8 cellular contexts compared by ENCODE assay signal in genomic region chr11:67806728-67807127, GRCh38.
A peak's percentile ranks its signal among the peaks of the same experiment; 100 is the strongest.
DNase-seq lines count a peak whose midpoint lies in the region; ATAC-seq and TF ChIP-seq lines count a peak whose summit lies in the region.
"Not testable (repeated sequence)": the region's sequence is repeated elsewhere in the genome, so short reads cannot be mapped to it uniquely, and the experiment has no call there.

No MANE protein-coding gene starts in this region.

- H4K20me1 ChIP-seq in BLaER1; HCT116 (ENCODE audit: insufficient read depth): not testable (repeated sequence)

- not testable (repeated sequence) for H3K27me3 Mint-ChIP-seq in activated B cell treated with CpG ODN at 0.5 μM for 24 hours, naive B cell
- peaks cover 12% of the 10 kb centered on the region for H3K27me3 Mint-ChIP-seq in glutamatergic neuron (ENCODE audit: unreplicated experiment)
- peaks cover 3 to 10% of the 10 kb centered on the region in 2 donors for H3K27me3 Mint-ChIP-seq in stimulated activated naive B cell treated with anti-CD40 and anti-IgM and Interleukin-4, amounts not matched to agents 10 μg/mL and 1 μg/mL and 100 μg/mL, for 72 hours

- H3K4me2 ChIP-seq in BLaER1 (peak overlapping the region; percentile 83), HCT116 (ENCODE audit: low read length) (peak overlapping the region; percentile 66)

- TF ChIP-seq RAD21 in HCT116 (IDR thresholded peaks at IDR 0.05; ENCODE audit: low read depth): not testable (repeated sequence)

- H3K4me1 Mint-ChIP-seq in activated B cell treated with CpG ODN at 0.5 μM for 24 hours (peaks cover 12% of the 10 kb centered on the region), glutamatergic neuron (ENCODE audit: low read depth, unreplicated experiment) (peaks cover 16% of the 10 kb centered on the region), naive B cell (peaks cover 6 to 18% (median 7%) of the 10 kb centered on the region in 3 donors)
- peaks cover 14 to 19% of the 10 kb centered on the region in 2 donors for H3K4me1 Mint-ChIP-seq in stimulated activated naive B cell treated with anti-CD40 and anti-IgM and Interleukin-4, amounts not matched to agents 10 μg/mL and 1 μg/mL and 100 μg/mL, for 72 hours

- H3K4me3 Mint-ChIP-seq in activated B cell treated with CpG ODN at 0.5 μM for 24 hours: peak overlapping the region; percentile 94
- peak overlapping the region; percentile 80 for H3K4me3 Mint-ChIP-seq in glutamatergic neuron (ENCODE audit: unreplicated experiment)
- peak overlapping the region in 5 of 8 donors; percentile 35 to 99 (median 95) for H3K4me3 Mint-ChIP-seq in naive B cell
- peak overlapping the region; percentile 90 to 91 for H3K4me3 Mint-ChIP-seq in stimulated activated naive B cell treated with anti-CD40 and anti-IgM and Interleukin-4, amounts not matched to agents 10 μg/mL and 1 μg/mL and 100 μg/mL, for 72 hours

- DNase-seq in HCT116 (ENCODE audit: low read depth, low spot score); activated B cell treated with CpG ODN at 0.5 μM for 24 hours; ascending aorta (ENCODE audit: low spot score in 2 of 2); glutamatergic neuron; naive B cell; stimulated activated naive B cell treated with anti-CD40 and anti-IgM and Interleukin-4, amounts not matched to agents 10 μg/mL and 1 μg/mL and 100 μg/mL, for 72 hours: not testable (repeated sequence)
- peak; percentile 79 for DNase-seq in NCI-H524 treated with DMSO at 0.1 percent for 48 hours (lab: John Stamatoyannopoulos, UW)

- H3K36me3 ChIP-seq in BLaER1; HCT116 (ENCODE audit: control insufficient read depth in 1 of 2, insufficient read depth in 2 of 2, low read length in 2 of 2); ascending aorta: not testable (repeated sequence)

- POLR2A ChIA-PET in HCT116 (lab: Charles Lee): not testable (repeated sequence)
- POLR2A ChIA-PET in activated B cell treated with CpG ODN at 0.5 μM for 24 hours (lab: Charles Lee): interaction anchor here (1.3 kb wide), 1 partner anchor 388 kb away, joined by 4 read pairs; no protein-coding TSS in a partner anchor

- TF ChIP-seq CTCF in HCT116 (IDR thresholded peaks at IDR 0.05 in 2 of 3, conservative IDR thresholded peaks at IDR 0.05 in 1 of 3; ENCODE audit: borderline replicate concordance in 1 of 3, insufficient read depth in 1 of 3, low read depth in 2 of 3, low read length in 2 of 3); activated B cell treated with CpG ODN at 0.5 μM for 24 hours (IDR thresholded peaks at IDR 0.05); ascending aorta (IDR thresholded peaks at IDR 0.05); glutamatergic neuron (IDR thresholded peaks at IDR 0.05; ENCODE audit: partially characterized antibody, unreplicated experiment): not testable (repeated sequence)

- intact Hi-C loops in HCT116 (cut with micrococcal nuclease): loop anchor here (10.0 kb wide), 1 partner anchor 162 kb away; no protein-coding TSS in a partner anchor
- intact Hi-C loops in activated B cell treated with CpG ODN at 0.5 μM for 24 hours (cut with micrococcal nuclease): loop anchor here (5.0 to 10.0 kb wide), 2 partner anchors 692 to 1539 kb away; partner anchors contain the start of genes KDM2A and RAB1B
- intact Hi-C loops in ascending aorta (cut with DNase I): loop anchor here (10.0 kb wide), 3 partner anchors 172 to 302 kb away; partner anchors contain the start of genes CDK2AP2, NDUFS8, PITPNM1 and TBX10

- not testable (repeated sequence) for H3K9me3 Mint-ChIP-seq in activated B cell treated with CpG ODN at 0.5 μM for 24 hours; naive B cell; stimulated activated naive B cell treated with anti-CD40 and anti-IgM and Interleukin-4, amounts not matched to agents 10 μg/mL and 1 μg/mL and 100 μg/mL, for 72 hours
- peaks cover 18% of the 10 kb centered on the region for H3K9me3 Mint-ChIP-seq in glutamatergic neuron (ENCODE audit: unreplicated experiment)

- peak overlapping the region; percentile 55; the same call in 1 of the 2 replicates for H3K9ac ChIP-seq in BLaER1
- H3K9ac ChIP-seq in HCT116 (ENCODE audit: low read length): not testable (repeated sequence)

- not testable (repeated sequence) for BruUV-seq in HCT116 (replicated peaks; lab: Mats Ljungman, UMichigan)

- CTCF ChIA-PET in HCT116 (lab: Charles Lee); activated B cell treated with CpG ODN at 0.5 μM for 24 hours (lab: Charles Lee): not testable (repeated sequence)

- not testable (repeated sequence) for H3K79me2 ChIP-seq in HCT116 (ENCODE audit: insufficient read depth, low read length)

- H3K4me1 ChIP-seq in BLaER1 (peaks cover 34% of the 10 kb centered on the region), HCT116 (ENCODE audit: control insufficient read depth in 1 of 2, insufficient read depth in 2 of 2, low read length in 2 of 2) (peaks cover 15 to 28% of the 10 kb centered on the region in 2 experiments)
- not testable (repeated sequence) for H3K4me1 ChIP-seq in ascending aorta

- H3K4me3 ChIP-seq in BLaER1: peak overlapping the region; percentile 69; the same call in 1 of the 2 replicates
- H3K4me3 ChIP-seq in HCT116 (replicated peaks in 1 of 2; ENCODE audit: low read depth in 1 of 2, low read length in 2 of 2): not testable (repeated sequence)
- H3K4me3 ChIP-seq in ascending aorta: peak overlapping the region; percentile 77 to 78

- H2AFZ ChIP-seq in HCT116 (ENCODE audit: low read depth, low read length, poor library complexity, severe bottlenecking): not testable (repeated sequence)

- H3K9me3 ChIP-seq in BLaER1; HCT116 (ENCODE audit: control insufficient read depth in 1 of 2, insufficient read depth in 1 of 2, low read depth in 1 of 2, low read length in 2 of 2); ascending aorta: not testable (repeated sequence)

- not testable (repeated sequence) for TF ChIP-seq POLR2A in HCT116 (IDR thresholded peaks at IDR 0.05; ENCODE audit: borderline replicate concordance, extremely low read depth, insufficient read depth, insufficient read length)

- H3K36me3 Mint-ChIP-seq in activated B cell treated with CpG ODN at 0.5 μM for 24 hours (ENCODE audit: low read depth); glutamatergic neuron (ENCODE audit: unreplicated experiment); naive B cell; stimulated activated naive B cell treated with anti-CD40 and anti-IgM and Interleukin-4, amounts not matched to agents 10 μg/mL and 1 μg/mL and 100 μg/mL, for 72 hours: not testable (repeated sequence)

- not testable (repeated sequence) for H3K9me2 ChIP-seq in HCT116 (ENCODE audit: insufficient read depth)

- ATAC-seq in HCT116; activated B cell treated with CpG ODN at 0.5 μM for 24 hours (ENCODE audit: low read depth); naive B cell (ENCODE audit: low read depth in 2 of 2); stimulated activated naive B cell treated with anti-CD40 and anti-IgM and Interleukin-4, amounts not matched to agents 10 μg/mL and 1 μg/mL and 100 μg/mL, for 72 hours (replicated peaks): not testable (repeated sequence)

- H3K27me3 ChIP-seq in BLaER1; HCT116 (ENCODE audit: insufficient read depth, low read length); ascending aorta: not testable (repeated sequence)

- not testable (repeated sequence) for H3K27ac ChIP-seq in BLaER1; HCT116 (ENCODE audit: low read depth, low read length)
- H3K27ac ChIP-seq in ascending aorta: peak overlapping the region in 1 of 2 donors; percentile 85

- RAD21 ChIA-PET in HCT116 (lab: Charles Lee; ENCODE audit: low non-redundant PET in 1 of 2, low total read pairs in 2 of 2, uncharacterized antibody in 2 of 2, unreplicated experiment in 2 of 2): not testable (repeated sequence)

- H3K27ac Mint-ChIP-seq in activated B cell treated with CpG ODN at 0.5 μM for 24 hours: not testable (repeated sequence)
- peak overlapping the region; percentile 85 for H3K27ac Mint-ChIP-seq in glutamatergic neuron (ENCODE audit: unreplicated experiment)
- peak overlapping the region in 4 of 6 donors; percentile 11 to 95 (median 79) for H3K27ac Mint-ChIP-seq in naive B cell
- peak overlapping the region; percentile 25 for H3K27ac Mint-ChIP-seq in stimulated activated naive B cell treated with anti-CD40 and anti-IgM and Interleukin-4, amounts not matched to agents 10 μg/mL and 1 μg/mL and 100 μg/mL, for 72 hours
